Comparison of ENCODE assay signal across 38 cellular contexts in genomic region chr3:15197340-15198029, GRCh38.
"Had no signal": no experiment of that assay in that cellular context is flagged by ENCODE, and none has a peak within 500 bp of the region (broad histone marks: within the 10 kb centered on the region; RNA-seq: fewer than 3 reads in every experiment).

No MANE protein-coding gene starts in this region.

- H3K27ac Mint-ChIP-seq: activated naive CD4-positive, alpha-beta T cell treated with anti-CD3 and anti-CD28 coated beads for 36 hours; activated naive CD4-positive, alpha-beta T cell treated with anti-CD3 and anti-CD28 coated beads, Interleukin-2, amount 10 ng/mL, durations not matched to agents 7 days and 5 days; activated naive CD4-positive, alpha-beta T cell treated with anti-CD3 and anti-CD28 coated beads, Interleukin-2, amount 50 U/mL, for 24 hours; activated naive CD4-positive, alpha-beta T cell treated with anti-CD3 and anti-CD28 coated beads, Interleukin-2, amount 50 U/mL, for 72 hours; activated naive CD8-positive, alpha-beta T cell; activated naive CD8-positive, alpha-beta T cell treated with anti-CD3 and anti-CD28 coated beads for 36 hours; activated naive CD8-positive, alpha-beta T cell treated with anti-CD3 and anti-CD28 coated beads, Interleukin-2, amount 10 ng/mL, durations not matched to agents 7 days and 5 days; activated naive CD8-positive, alpha-beta T cell treated with anti-CD3 and anti-CD28 coated beads, Interleukin-2, amount 50 U/mL, for 24 hours; activated T-cell treated with anti-CD3 and anti-CD28 coated beads, Interleukin-2, amount 50 U/mL, for 24 hours; activated T-cell treated with anti-CD3 and anti-CD28 coated beads, Interleukin-2, amount 50 U/mL, for 72 hours; activated T-helper 1 cell treated with anti-CD3 and anti-CD28 coated beads, Interleukin-12 subunit alpha, Interleukin-12 subunit beta, Interleukin-2, Interleukin-4 antibody, amounts not matched to agents 30 ng/mL and 10 ng/mL and 1 ng/mL, durations not matched to agents 14 hours and 24 hours and 36 hours; activated T-helper 2 cell treated with anti-CD3 and anti-CD28 coated beads, Interferon-gamma antibody, Interleukin-2, Interleukin-4, amounts not matched to agents 10 μg/mL and 5 μg/mL and 100 μg/mL, durations not matched to agents 14 hours and 24 hours and 36 hours; brain had no signal

- H3K9me3 Mint-ChIP-seq: activated naive CD4-positive, alpha-beta T cell treated with anti-CD3 and anti-CD28 coated beads for 36 hours; activated naive CD4-positive, alpha-beta T cell treated with anti-CD3 and anti-CD28 coated beads, Interleukin-2, amount 10 ng/mL, durations not matched to agents 7 days and 5 days; activated naive CD4-positive, alpha-beta T cell treated with anti-CD3 and anti-CD28 coated beads, Interleukin-2, amount 50 U/mL, for 24 hours; activated naive CD4-positive, alpha-beta T cell treated with anti-CD3 and anti-CD28 coated beads, Interleukin-2, amount 50 U/mL, for 72 hours; activated naive CD8-positive, alpha-beta T cell treated with anti-CD3 and anti-CD28 coated beads for 36 hours; activated naive CD8-positive, alpha-beta T cell treated with anti-CD3 and anti-CD28 coated beads, Interleukin-2, amount 10 ng/mL, durations not matched to agents 7 days and 5 days; activated naive CD8-positive, alpha-beta T cell treated with anti-CD3 and anti-CD28 coated beads, Interleukin-2, amount 50 U/mL, for 24 hours; activated T-cell treated with anti-CD3 and anti-CD28 coated beads, Interleukin-2, amount 50 U/mL, for 24 hours; activated T-cell treated with anti-CD3 and anti-CD28 coated beads, Interleukin-2, amount 50 U/mL, for 4 hours; activated T-cell treated with anti-CD3 and anti-CD28 coated beads, Interleukin-2, amount 50 U/mL, for 72 hours; activated T-helper 1 cell treated with anti-CD3 and anti-CD28 coated beads, Interleukin-12 subunit alpha, Interleukin-12 subunit beta, Interleukin-2, Interleukin-4 antibody, amounts not matched to agents 30 ng/mL and 10 ng/mL and 1 ng/mL, durations not matched to agents 14 hours and 24 hours and 36 hours; activated T-helper 17 cell treated with anti-CD3 and anti-CD28 coated beads, Interleukin-2, amount 50 U/mL, for 72 hours; activated T-helper 2 cell treated with anti-CD3 and anti-CD28 coated beads, Interferon-gamma antibody, Interleukin-2, Interleukin-4, amounts not matched to agents 10 μg/mL and 5 μg/mL and 100 μg/mL, durations not matched to agents 14 hours and 24 hours and 36 hours; central memory CD8-positive, alpha-beta T cell had no signal

- H3K4me3 ChIP-seq: adrenal gland, ascending aorta, body of pancreas, breast epithelium, cardiac muscle cell had no signal

- ATAC-seq: activated naive CD4-positive, alpha-beta T cell treated with anti-CD3 and anti-CD28 coated beads, Interleukin-2, amount 50 U/mL, for 72 hours; activated naive CD8-positive, alpha-beta T cell treated with anti-CD3 and anti-CD28 coated beads, Interleukin-2, amount 50 U/mL, for 24 hours; activated T-cell treated with anti-CD3 and anti-CD28 coated beads, Interleukin-2, amount 50 U/mL, for 4 hours; activated T-cell treated with anti-CD3 and anti-CD28 coated beads, Interleukin-2, amount 50 U/mL, for 72 hours; body of pancreas had no signal

- DNase-seq: activated effector memory CD4-positive, alpha-beta T cell treated with anti-CD3 and anti-CD28 coated beads, Interleukin-2, amount 50 U/mL, for 16 hours; activated effector memory CD4-positive, alpha-beta T cell treated with Interleukin-2 at 50 U/mL for 16 hours; activated gamma-delta T cell; activated gamma-delta T cell treated with Interleukin-2 at 50 U/mL for 16 hours; activated naive CD4-positive, alpha-beta T cell; activated naive CD4-positive, alpha-beta T cell treated with anti-CD3 and anti-CD28 coated beads for 36 hours; activated naive CD4-positive, alpha-beta T cell treated with anti-CD3 and anti-CD28 coated beads, Interleukin-2, amount 10 ng/mL, durations not matched to agents 7 days and 5 days; activated naive CD4-positive, alpha-beta T cell treated with anti-CD3 and anti-CD28 coated beads, Interleukin-2, amount 50 U/mL, for 16 hours; activated naive CD4-positive, alpha-beta T cell treated with Interleukin-2 at 50 U/mL for 16 hours; activated naive CD8-positive, alpha-beta T cell treated with anti-CD3 and anti-CD28 coated beads for 36 hours; activated naive CD8-positive, alpha-beta T cell treated with anti-CD3 and anti-CD28 coated beads, Interleukin-2, amount 10 ng/mL, durations not matched to agents 7 days and 5 days; activated naive CD8-positive, alpha-beta T cell treated with anti-CD3 and anti-CD28 coated beads, Interleukin-2, amount 50 U/mL, for 24 hours; activated T-cell treated with anti-CD3 and anti-CD28 coated beads, Interleukin-2, amount 50 U/mL, for 24 hours; activated T-cell treated with anti-CD3 and anti-CD28 coated beads, Interleukin-2, amount 50 U/mL, for 4 hours; activated T-cell treated with anti-CD3 and anti-CD28 coated beads, Interleukin-2, amount 50 U/mL, for 48 hours; activated T-cell treated with anti-CD3 and anti-CD28 coated beads, Interleukin-2, amount 50 U/mL, for 72 hours; adrenal gland; amniotic stem cell; amygdala; anterior cingulate cortex; aorta; body of pancreas; brain microvascular endothelial cell; caudate nucleus; central memory CD4-positive, alpha-beta T cell; cerebellar nuclear complex had no signal

- H3K36me3 Mint-ChIP-seq: activated naive CD4-positive, alpha-beta T cell treated with anti-CD3 and anti-CD28 coated beads, Interleukin-2, amount 10 ng/mL, durations not matched to agents 7 days and 5 days; activated naive CD4-positive, alpha-beta T cell treated with anti-CD3 and anti-CD28 coated beads, Interleukin-2, amount 50 U/mL, for 24 hours; activated naive CD4-positive, alpha-beta T cell treated with anti-CD3 and anti-CD28 coated beads, Interleukin-2, amount 50 U/mL, for 72 hours; activated naive CD8-positive, alpha-beta T cell; activated naive CD8-positive, alpha-beta T cell treated with anti-CD3 and anti-CD28 coated beads for 36 hours; activated naive CD8-positive, alpha-beta T cell treated with anti-CD3 and anti-CD28 coated beads, Interleukin-2, amount 10 ng/mL, durations not matched to agents 7 days and 5 days; brain had no signal

- H3K4me3 Mint-ChIP-seq: activated naive CD4-positive, alpha-beta T cell treated with anti-CD3 and anti-CD28 coated beads for 36 hours; activated naive CD4-positive, alpha-beta T cell treated with anti-CD3 and anti-CD28 coated beads, Interleukin-2, amount 10 ng/mL, durations not matched to agents 7 days and 5 days; activated naive CD4-positive, alpha-beta T cell treated with anti-CD3 and anti-CD28 coated beads, Interleukin-2, amount 50 U/mL, for 24 hours; activated naive CD8-positive, alpha-beta T cell; activated naive CD8-positive, alpha-beta T cell treated with anti-CD3 and anti-CD28 coated beads for 36 hours; activated naive CD8-positive, alpha-beta T cell treated with anti-CD3 and anti-CD28 coated beads, Interleukin-2, amount 10 ng/mL, durations not matched to agents 7 days and 5 days; activated naive CD8-positive, alpha-beta T cell treated with anti-CD3 and anti-CD28 coated beads, Interleukin-2, amount 50 U/mL, for 24 hours; activated T-cell treated with anti-CD3 and anti-CD28 coated beads, Interleukin-2, amount 50 U/mL, for 24 hours; activated T-cell treated with anti-CD3 and anti-CD28 coated beads, Interleukin-2, amount 50 U/mL, for 4 hours; activated T-cell treated with anti-CD3 and anti-CD28 coated beads, Interleukin-2, amount 50 U/mL, for 72 hours; activated T-helper 1 cell treated with anti-CD3 and anti-CD28 coated beads, Interleukin-12 subunit alpha, Interleukin-12 subunit beta, Interleukin-2, Interleukin-4 antibody, amounts not matched to agents 30 ng/mL and 10 ng/mL and 1 ng/mL, durations not matched to agents 14 hours and 24 hours and 36 hours; activated T-helper 17 cell treated with anti-CD3 and anti-CD28 coated beads, Interleukin-2, amount 50 U/mL, for 72 hours; brain; central memory CD8-positive, alpha-beta T cell had no signal

- H3K27me3 ChIP-seq: adrenal gland, ascending aorta, body of pancreas, breast epithelium, cardiac muscle cell had no signal

- H3K9me3 ChIP-seq: adrenal gland, ascending aorta, body of pancreas, breast epithelium had no signal

- H3K4me1 Mint-ChIP-seq: activated naive CD4-positive, alpha-beta T cell treated with anti-CD3 and anti-CD28 coated beads, Interleukin-2, amount 10 ng/mL, durations not matched to agents 7 days and 5 days; activated naive CD4-positive, alpha-beta T cell treated with anti-CD3 and anti-CD28 coated beads, Interleukin-2, amount 50 U/mL, for 24 hours; brain had no signal

- H3K27me3 Mint-ChIP-seq: activated naive CD8-positive, alpha-beta T cell; activated T-helper 17 cell treated with anti-CD3 and anti-CD28 coated beads, Interleukin-2, amount 50 U/mL, for 72 hours had no signal

- FAIRE-seq: astrocyte had no signal

- H3K27ac ChIP-seq: adrenal gland, ascending aorta, body of pancreas, brain microvascular endothelial cell, breast epithelium, cardiac muscle cell had no signal

- H3K36me3 ChIP-seq: adrenal gland, ascending aorta, brain microvascular endothelial cell, breast epithelium, cardiac muscle cell had no signal

- H3K4me1 ChIP-seq: adrenal gland, ascending aorta, body of pancreas, breast epithelium had no signal
